In genomic region chr17:20010099-20010863, GRCh38 we compare ENCODE assay signal across 8 cellular contexts. TPM values are rescaled to one million over a fixed set of nuclear protein-coding genes. Genes with fewer than 3 reads are reported as not detected.
DNase-seq lines count a peak whose midpoint lies in the region; ATAC-seq and TF ChIP-seq lines count a peak whose summit lies in the region.

No MANE protein-coding gene starts in this region.

- H3K9me2 ChIP-seq in DOHH2 (replicated peaks; ENCODE audit: control insufficient read depth, low read length), result no peaks in the 10 kb centered on the region

- peak overlapping the region; percentile 78 for H3K4me2 ChIP-seq in DOHH2 (ENCODE audit: low read length)

- H3K4me1 ChIP-seq in DOHH2 (ENCODE audit: control insufficient read depth, low read length) (peaks cover 17% of the 10 kb centered on the region), RWPE2 (ENCODE audit: insufficient read depth, poor library complexity, severe bottlenecking) (no peaks in the 10 kb centered on the region), stomach smooth muscle (ENCODE audit: control insufficient read depth, insufficient read depth, low read length) (peaks cover 15% of the 10 kb centered on the region)

- H3F3A ChIP-seq in DOHH2 (ENCODE audit: control insufficient read depth, insufficient read depth), result peaks cover 5% of the 10 kb centered on the region; the same call in 1 of the 2 replicates

- H3K27me3 ChIP-seq in DOHH2 (ENCODE audit: control insufficient read depth, low read length), result peaks cover 37% of the 10 kb centered on the region
- peaks cover 21% of the 10 kb centered on the region for H3K27me3 ChIP-seq in RWPE2 (ENCODE audit: insufficient read depth, poor library complexity, severe bottlenecking)
- peaks cover 27 to 41% of the 10 kb centered on the region in 2 donors for H3K27me3 ChIP-seq in stomach smooth muscle (ENCODE audit: control insufficient read depth in 1 of 2, insufficient read depth in 2 of 2, low read length in 2 of 2)

- TF ChIP-seq CTCF in DOHH2 (IDR thresholded peaks at IDR 0.05; ENCODE audit: low read depth, low read length, poor library complexity, severe bottlenecking) (peak; percentile 32), RWPE2 (IDR thresholded peaks at IDR 0.05; ENCODE audit: poor library complexity, severe bottlenecking) (no peak)

- H3K4me3 ChIP-seq in DOHH2 (ENCODE audit: low read length) (peak overlapping the region; percentile 70), RWPE2 (ENCODE audit: severe bottlenecking) (peak overlapping the region; percentile 45), stomach smooth muscle (ENCODE audit: low read length in 2 of 2) (peak overlapping the region; percentile 40 to 79)

- no peaks in the 10 kb centered on the region for H3K79me2 ChIP-seq in DOHH2 (ENCODE audit: control insufficient read depth, low read length)

- H3K27ac ChIP-seq in DOHH2 (ENCODE audit: low read depth, low read length) (no peak overlapping the region), RWPE2 (ENCODE audit: poor library complexity, severe bottlenecking) (no peak overlapping the region), stomach smooth muscle (ENCODE audit: low read length) (no peak overlapping the region)

- H3K36me3 ChIP-seq in DOHH2 (ENCODE audit: control insufficient read depth, low read length) (no peaks in the 10 kb centered on the region), RWPE2 (ENCODE audit: low read depth) (no peaks in the 10 kb centered on the region), stomach smooth muscle (ENCODE audit: control insufficient read depth in 2 of 2, insufficient read depth in 2 of 2, low read length in 2 of 2) (no peaks in the 10 kb centered on the region)

- H4K20me1 ChIP-seq in DOHH2 (ENCODE audit: control insufficient read depth, insufficient read depth, low read depth, low read length), result no peaks in the 10 kb centered on the region

- peak overlapping the region in 1 of 2 donors; percentile 15 for H3K9ac ChIP-seq in stomach smooth muscle (ENCODE audit: low read length in 2 of 2)

- H3K9me3 ChIP-seq in DOHH2 (ENCODE audit: control insufficient read depth, insufficient read depth, low read length) (no peaks in the 10 kb centered on the region), RWPE2 (ENCODE audit: severe bottlenecking) (no peaks in the 10 kb centered on the region), stomach smooth muscle (ENCODE audit: control insufficient read depth in 2 of 2, low read length in 2 of 2) (no peaks in the 10 kb centered on the region)

- ATAC-seq in RWPE2 (ENCODE audit: low read depth) (peak; percentile 54), left lobe of liver (peak; percentile 56), HG02884 (IDR thresholded peaks at IDR 0.05; ENCODE audit: unreplicated experiment) (no peak)

- DNase-seq in Kasumi-1 (lab: John Stamatoyannopoulos, UW) (peak; percentile 32 to 43), RWPE2 (ENCODE audit: low spot score) (no peak), dermis blood vessel endothelial cell (peak; percentile 72), left lobe of liver (ENCODE audit: low spot score) (no peak), NK-92 (lab: John Stamatoyannopoulos, UW; ENCODE audit: unreplicated experiment) (no peak)

RNA-seq across cellular contexts. Expression of gene SPECC1, which starts 1.1 kb away (rescaled TPM):
- 1.7 and 3.1 TPM in 2 replicates for total RNA-seq in dermis blood vessel endothelial cell
- total RNA-seq in left lobe of liver, result 1.9 TPM

RNA-seq across cellular contexts. Expression of gene AKAP10, which starts 32.7 kb away (rescaled TPM):
- total RNA-seq in dermis blood vessel endothelial cell (23.8 and 26.1 TPM in 2 replicates), left lobe of liver (8.6 TPM)

Comparison
In these comparisons a context has a peak if more than half of its experiments do, and no peak if none do; other contexts are left out.
1. DNase-seq: peak in Kasumi-1 (2 of 2) and dermis blood vessel endothelial cell (single experiment); none in RWPE2 (single experiment), left lobe of liver (single experiment) and NK-92 (single experiment).
2. Peak in every context shown above with its lines, with median percentiles within 50 percentile points of each other: H3K4me3 ChIP-seq.